24 cellular contexts compared by ENCODE assay signal in the genomic region with DNA sequence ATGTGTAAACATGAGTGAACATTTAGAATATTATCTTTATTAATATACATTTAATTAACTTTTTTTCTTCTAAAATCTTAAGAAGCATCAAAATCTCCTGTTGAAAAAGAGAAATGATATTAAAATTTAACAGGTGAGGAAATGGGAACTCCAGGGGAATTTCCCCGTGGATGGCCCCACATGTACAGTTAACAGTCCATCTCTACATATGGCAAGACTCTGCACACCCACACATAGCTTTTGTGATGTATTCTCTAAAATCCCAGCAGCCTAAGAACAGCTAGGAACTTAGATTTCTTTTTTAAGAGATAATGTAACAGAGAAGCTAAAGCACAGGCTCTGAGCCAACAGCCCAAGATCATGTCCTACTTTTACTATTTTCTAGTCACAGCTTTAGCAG.
DNase-seq lines count a peak whose midpoint lies in the region; ATAC-seq and TF ChIP-seq lines count a peak whose summit lies in the region.
"Had no signal": no experiment of that assay in that cellular context is flagged by ENCODE, and none has a peak within 500 bp of the region (broad histone marks: within the 10 kb centered on the region; RNA-seq: fewer than 3 reads in every experiment).

No MANE protein-coding gene starts in this region.

- POLR2A ChIA-PET in activated CD4-positive, alpha-beta memory T cell treated with anti-CD3 and anti-CD28 coated beads, Interleukin-2, amount 10 ng/mL, durations not matched to agents 7 days and 5 days (lab: Charles Lee): no interaction called here

- DNase-seq in glutamatergic neuron: no peak
- no peak for DNase-seq in activated CD4-positive, alpha-beta memory T cell treated with anti-CD3 and anti-CD28 coated beads, Interleukin-2, amount 10 ng/mL, durations not matched to agents 7 days and 5 days
- no peak for DNase-seq in 8988T
- DNase-seq in cardiac septum (ENCODE audit: low spot score): no peak
- DNase-seq in medulla oblongata (ENCODE audit: extremely low spot score): no peak
- DNase-seq: activated CD8-positive, alpha-beta T cell treated with anti-CD3 and anti-CD28 coated beads, Interleukin-2, amount 10 ng/mL, durations not matched to agents 7 days and 5 days; activated T-cell treated with anti-CD3 and anti-CD28 coated beads for 4 hours; aorta; caudate nucleus; foreskin keratinocyte; HCEC 1CT; left colon; mesenchymal stem cell; NCI-H1105; NCI-H526 treated with DMSO at 0.1 percent for 48 hours; spleen; T-cell had no signal

- CTCF ChIA-PET in activated CD4-positive, alpha-beta memory T cell treated with anti-CD3 and anti-CD28 coated beads, Interleukin-2, amount 10 ng/mL, durations not matched to agents 7 days and 5 days (lab: Charles Lee): interaction anchor here (0.6 kb wide), 1 partner anchor 464 kb away, joined by 4 read pairs; no protein-coding TSS in a partner anchor

- TF ChIP-seq CTCF in glutamatergic neuron (IDR thresholded peaks at IDR 0.05; ENCODE audit: partially characterized antibody, unreplicated experiment): no peak

- no peaks in the 10 kb centered on the region for H3K36me3 Mint-ChIP-seq in glutamatergic neuron (ENCODE audit: unreplicated experiment)
- no peaks in the 10 kb centered on the region for H3K36me3 Mint-ChIP-seq in activated CD4-positive, alpha-beta memory T cell treated with anti-CD3 and anti-CD28 coated beads, Interleukin-2, amount 10 ng/mL, durations not matched to agents 7 days and 5 days (ENCODE audit: low read depth)
- H3K36me3 Mint-ChIP-seq: activated naive CD8-positive, alpha-beta T cell; T-cell; type B pancreatic cell had no signal

- H3K9me3 Mint-ChIP-seq in glutamatergic neuron (ENCODE audit: unreplicated experiment): peaks cover 9% of the 10 kb centered on the region
- H3K9me3 Mint-ChIP-seq in activated CD4-positive, alpha-beta memory T cell treated with anti-CD3 and anti-CD28 coated beads, Interleukin-2, amount 10 ng/mL, durations not matched to agents 7 days and 5 days: no peaks in the 10 kb centered on the region
- H3K9me3 Mint-ChIP-seq: T-cell, type B pancreatic cell had no signal

- H3K4me1 Mint-ChIP-seq in glutamatergic neuron (ENCODE audit: low read depth, unreplicated experiment): peaks cover 31% of the 10 kb centered on the region
- no peaks in the 10 kb centered on the region for H3K4me1 Mint-ChIP-seq in activated CD4-positive, alpha-beta memory T cell treated with anti-CD3 and anti-CD28 coated beads, Interleukin-2, amount 10 ng/mL, durations not matched to agents 7 days and 5 days

- peak; percentile 76 for ATAC-seq in GM18868 (IDR thresholded peaks at IDR 0.05; ENCODE audit: unreplicated experiment)
- peak; percentile 64 for ATAC-seq in GM21423 (IDR thresholded peaks at IDR 0.05; ENCODE audit: unreplicated experiment)
- peak; percentile 50 for ATAC-seq in HG03342 (IDR thresholded peaks at IDR 0.05; ENCODE audit: unreplicated experiment)
- ATAC-seq: activated CD4-positive, CD25-positive, alpha-beta regulatory T cell treated with anti-CD3 and anti-CD28 coated beads, Interleukin-2, amount 50 U/mL, for 24 hours; activated CD8-positive, alpha-beta T cell treated with anti-CD3 and anti-CD28 coated beads, Interleukin-2, amount 10 ng/mL, durations not matched to agents 7 days and 5 days; esophagus mucosa; foreskin keratinocyte; left colon; T-cell had no signal

- H3K27ac Mint-ChIP-seq in glutamatergic neuron (ENCODE audit: unreplicated experiment): peak overlapping the region; percentile 55
- H3K27ac Mint-ChIP-seq in activated CD4-positive, alpha-beta memory T cell treated with anti-CD3 and anti-CD28 coated beads, Interleukin-2, amount 10 ng/mL, durations not matched to agents 7 days and 5 days: no peak overlapping the region
- H3K27ac Mint-ChIP-seq: activated CD8-positive, alpha-beta T cell treated with anti-CD3 and anti-CD28 coated beads, Interleukin-2, amount 10 ng/mL, durations not matched to agents 7 days and 5 days; activated naive CD8-positive, alpha-beta T cell; T-cell; type B pancreatic cell had no signal

- peaks cover 7% of the 10 kb centered on the region for H3K27me3 Mint-ChIP-seq in glutamatergic neuron (ENCODE audit: unreplicated experiment)
- H3K27me3 Mint-ChIP-seq in activated CD4-positive, alpha-beta memory T cell treated with anti-CD3 and anti-CD28 coated beads, Interleukin-2, amount 10 ng/mL, durations not matched to agents 7 days and 5 days: no peaks in the 10 kb centered on the region
- H3K27me3 Mint-ChIP-seq: activated naive CD8-positive, alpha-beta T cell; T-cell; type B pancreatic cell had no signal

- no peak overlapping the region for H3K4me3 Mint-ChIP-seq in glutamatergic neuron (ENCODE audit: unreplicated experiment)
- no peak overlapping the region for H3K4me3 Mint-ChIP-seq in activated CD4-positive, alpha-beta memory T cell treated with anti-CD3 and anti-CD28 coated beads, Interleukin-2, amount 10 ng/mL, durations not matched to agents 7 days and 5 days
- H3K4me3 Mint-ChIP-seq: activated CD8-positive, alpha-beta T cell treated with anti-CD3 and anti-CD28 coated beads, Interleukin-2, amount 10 ng/mL, durations not matched to agents 7 days and 5 days; activated naive CD8-positive, alpha-beta T cell; type B pancreatic cell had no signal

- intact Hi-C loops in cardiac septum (cut with DNase I): no loop called here
